ENCODE assay signal across 8 cellular contexts in genomic region chr20:52251827-52252226, GRCh38.
"Had no signal": no experiment of that assay in that cellular context is flagged by ENCODE, and none has a peak within 500 bp of the region (broad histone marks: within the 10 kb centered on the region; RNA-seq: fewer than 3 reads in every experiment).

No MANE protein-coding gene starts in this region.

- H3K4me1 Mint-ChIP-seq: IgD-negative memory B cell had no signal

- H3K36me3 ChIP-seq: HAP-1 had no signal

- DNase-seq: GOT3, H7, HFFc6, KBM-7 had no signal

- H3K27ac Mint-ChIP-seq: HFFc6, IgD-negative memory B cell had no signal

- H3K9me3 ChIP-seq: HAP-1 had no signal

- H3K9me3 Mint-ChIP-seq: HFFc6, IgD-negative memory B cell had no signal

- H3K27ac ChIP-seq: HL-60 had no signal

- H3K4me3 ChIP-seq: HAP-1 had no signal

- ATAC-seq: HCT116 had no signal

- H3K36me3 Mint-ChIP-seq: IgD-negative memory B cell had no signal

- H3K4me1 ChIP-seq: HAP-1 had no signal

- H3K4me3 Mint-ChIP-seq: HFFc6, IgD-negative memory B cell had no signal
